ENCODE assay signal across 9 cellular contexts in the genomic region with DNA sequence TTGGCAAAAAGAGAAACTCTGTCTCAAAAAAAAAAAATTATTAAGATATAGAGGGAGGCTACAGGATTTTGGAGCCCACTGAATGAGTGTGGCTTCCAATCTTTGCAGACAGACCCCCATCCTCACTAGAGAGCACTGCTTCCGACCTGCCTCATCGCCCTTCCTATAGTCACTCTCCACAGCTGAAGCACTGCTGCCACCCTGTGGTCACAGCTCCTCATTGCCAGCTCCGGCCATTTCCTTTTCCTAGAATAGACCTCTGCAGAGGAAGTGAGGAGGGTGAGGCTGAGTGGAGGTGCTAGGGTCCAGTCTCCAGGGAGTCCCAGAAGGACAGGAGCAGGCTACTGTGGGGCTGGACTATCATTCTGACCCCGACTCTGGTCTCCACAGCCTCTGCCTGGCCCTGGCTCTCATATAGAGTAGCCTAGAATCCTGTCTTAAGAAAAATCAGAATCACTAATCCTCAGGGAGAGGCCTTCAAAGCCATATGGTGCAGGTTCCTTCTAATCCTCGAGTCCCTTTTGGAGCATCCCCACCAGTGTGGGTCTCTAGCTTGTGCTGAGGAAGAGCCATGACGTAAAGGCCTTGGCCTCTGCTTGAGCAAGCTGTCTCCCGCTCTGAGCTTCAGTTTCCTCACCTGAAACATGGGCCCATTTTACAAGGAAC. TPM values are rescaled to one million over a fixed set of nuclear protein-coding genes. Genes with fewer than 3 reads are reported as not detected.
DNase-seq lines count a peak whose midpoint lies in the region; ATAC-seq and TF ChIP-seq lines count a peak whose summit lies in the region.
"Had no signal": no experiment of that assay in that cellular context is flagged by ENCODE, and none has a peak within 500 bp of the region (broad histone marks: within the 10 kb centered on the region; RNA-seq: fewer than 3 reads in every experiment).

No MANE protein-coding gene starts in this region.

- peaks cover 26% of the 10 kb centered on the region for H3K4me1 ChIP-seq in vagina

- H3K9me3 ChIP-seq in vagina = no peaks in the 10 kb centered on the region

- intact Hi-C loops in posterior vena cava (cut with DNase I) (loop anchor here (10.0 kb wide), 1 partner anchor 164 kb away; no protein-coding TSS in a partner anchor), vagina (cut with DNase I) (no loop called here)

- H3K27me3 ChIP-seq in vagina = no peaks in the 10 kb centered on the region

- H3K27ac ChIP-seq in vagina = peak overlapping the region; percentile 48

- H3K36me3 ChIP-seq in vagina = peaks cover 0 to 42% of the 10 kb centered on the region in 2 donors

- ATAC-seq in HG02588 (IDR thresholded peaks at IDR 0.05; ENCODE audit: unreplicated experiment) (peak; percentile 79), SK-N-SH treated with all-trans-retinoic acid at 6 μM for 48 hours (peak; percentile 95)

- TF ChIP-seq CTCF in GM12865 (IDR thresholded peaks at IDR 0.05; ENCODE audit: insufficient read depth, low read depth, low read length, missing control alignments) = peak; percentile 93
- TF ChIP-seq CTCF in vagina (IDR thresholded peaks at IDR 0.05) = peak; percentile 56 to 91 (median 83)

- DNase-seq in GM12865 (ENCODE audit: low read depth) (peak; percentile 86), NCI-H1092 (lab: John Stamatoyannopoulos, UW) (peak; percentile 51), glomerular endothelial cell (ENCODE audit: extremely low read depth, low read depth, low spot score) (peak; percentile 48), posterior vena cava (ENCODE audit: low spot score) (peak; percentile 92), vagina (ENCODE audit: extremely low spot score in 2 of 2) (no peak)
- DNase-seq in activated naive CD4-positive, alpha-beta T cell treated with anti-CD3 and anti-CD28 coated beads, Interleukin-2, amount 50 U/mL, for 16 hours = peak; percentile 81

- no peak for TF ChIP-seq POLR2A in vagina (IDR thresholded peaks at IDR 0.05)

- H3K4me3 ChIP-seq in GM12865 (ENCODE audit: low read depth, low read length) (no peak overlapping the region), vagina (no peak overlapping the region)

TF ChIP-seq in SK-N-SH treated with all-trans-retinoic acid at 6 μM for 48 hours, 23 proteins besides CTCF, POLR2A, EP300 and RAD21:
- TF ChIP-seq ISL1 (CRISPR knock-in tag; IDR thresholded peaks at IDR 0.05) = no peak
- TF ChIP-seq GLIS3 (CRISPR knock-in tag; IDR thresholded peaks at IDR 0.05) = no peak
- TF ChIP-seq ZC3H10 (CRISPR knock-in tag; IDR thresholded peaks at IDR 0.05) = no peak
- no peak for TF ChIP-seq ZNF565 (CRISPR knock-in tag; conservative IDR thresholded peaks at IDR 0.05; ENCODE audit: low read depth)
- TF ChIP-seq TOX (CRISPR knock-in tag; IDR thresholded peaks at IDR 0.05; ENCODE audit: borderline replicate concordance) = no peak
- TF ChIP-seq, protein P1, sequence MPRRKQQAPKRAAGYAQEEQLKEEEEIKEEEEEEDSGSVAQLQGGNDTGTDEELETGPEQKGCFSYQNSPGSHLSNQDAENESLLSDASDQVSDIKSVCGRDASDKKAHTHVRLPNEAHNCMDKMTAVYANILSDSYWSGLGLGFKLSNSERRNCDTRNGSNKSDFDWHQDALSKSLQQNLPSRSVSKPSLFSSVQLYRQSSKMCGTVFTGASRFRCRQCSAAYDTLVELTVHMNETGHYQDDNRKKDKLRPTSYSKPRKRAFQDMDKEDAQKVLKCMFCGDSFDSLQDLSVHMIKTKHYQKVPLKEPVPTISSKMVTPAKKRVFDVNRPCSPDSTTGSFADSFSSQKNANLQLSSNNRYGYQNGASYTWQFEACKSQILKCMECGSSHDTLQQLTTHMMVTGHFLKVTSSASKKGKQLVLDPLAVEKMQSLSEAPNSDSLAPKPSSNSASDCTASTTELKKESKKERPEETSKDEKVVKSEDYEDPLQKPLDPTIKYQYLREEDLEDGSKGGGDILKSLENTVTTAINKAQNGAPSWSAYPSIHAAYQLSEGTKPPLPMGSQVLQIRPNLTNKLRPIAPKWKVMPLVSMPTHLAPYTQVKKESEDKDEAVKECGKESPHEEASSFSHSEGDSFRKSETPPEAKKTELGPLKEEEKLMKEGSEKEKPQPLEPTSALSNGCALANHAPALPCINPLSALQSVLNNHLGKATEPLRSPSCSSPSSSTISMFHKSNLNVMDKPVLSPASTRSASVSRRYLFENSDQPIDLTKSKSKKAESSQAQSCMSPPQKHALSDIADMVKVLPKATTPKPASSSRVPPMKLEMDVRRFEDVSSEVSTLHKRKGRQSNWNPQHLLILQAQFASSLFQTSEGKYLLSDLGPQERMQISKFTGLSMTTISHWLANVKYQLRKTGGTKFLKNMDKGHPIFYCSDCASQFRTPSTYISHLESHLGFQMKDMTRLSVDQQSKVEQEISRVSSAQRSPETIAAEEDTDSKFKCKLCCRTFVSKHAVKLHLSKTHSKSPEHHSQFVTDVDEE (CRISPR knock-in tag; IDR thresholded peaks at IDR 0.05) = no peak
- no peak for TF ChIP-seq ARNTL (CRISPR knock-in tag; IDR thresholded peaks at IDR 0.05; ENCODE audit: borderline replicate concordance, low read depth)
- TF ChIP-seq TCF4 (CRISPR knock-in tag; IDR thresholded peaks at IDR 0.05; ENCODE audit: borderline replicate concordance) = no peak
- no peak for TF ChIP-seq BACH2 (CRISPR knock-in tag; IDR thresholded peaks at IDR 0.05; ENCODE audit: borderline replicate concordance)
- TF ChIP-seq ZFP30 (CRISPR knock-in tag; IDR thresholded peaks at IDR 0.05) = no peak
- no peak for TF ChIP-seq SNAI2 (CRISPR knock-in tag; IDR thresholded peaks at IDR 0.05)
- TF ChIP-seq CSRNP3 (CRISPR knock-in tag; IDR thresholded peaks at IDR 0.05) = no peak
- TF ChIP-seq, protein P2, sequence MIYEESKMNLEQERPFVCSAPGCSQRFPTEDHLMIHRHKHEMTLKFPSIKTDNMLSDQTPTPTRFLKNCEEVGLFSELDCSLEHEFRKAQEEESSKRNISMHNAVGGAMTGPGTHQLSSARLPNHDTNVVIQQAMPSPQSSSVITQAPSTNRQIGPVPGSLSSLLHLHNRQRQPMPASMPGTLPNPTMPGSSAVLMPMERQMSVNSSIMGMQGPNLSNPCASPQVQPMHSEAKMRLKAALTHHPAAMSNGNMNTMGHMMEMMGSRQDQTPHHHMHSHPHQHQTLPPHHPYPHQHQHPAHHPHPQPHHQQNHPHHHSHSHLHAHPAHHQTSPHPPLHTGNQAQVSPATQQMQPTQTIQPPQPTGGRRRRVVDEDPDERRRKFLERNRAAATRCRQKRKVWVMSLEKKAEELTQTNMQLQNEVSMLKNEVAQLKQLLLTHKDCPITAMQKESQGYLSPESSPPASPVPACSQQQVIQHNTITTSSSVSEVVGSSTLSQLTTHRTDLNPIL (CRISPR knock-in tag; IDR thresholded peaks at IDR 0.05; ENCODE audit: low read depth) = no peak
- TF ChIP-seq ZNF8 (CRISPR knock-in tag; IDR thresholded peaks at IDR 0.05) = no peak
- no peak for TF ChIP-seq PPARA (CRISPR knock-in tag; IDR thresholded peaks at IDR 0.05; ENCODE audit: borderline replicate concordance)
- no peak for TF ChIP-seq OSR1 (CRISPR knock-in tag; IDR thresholded peaks at IDR 0.05)
- TF ChIP-seq ZFP3 (CRISPR knock-in tag; IDR thresholded peaks at IDR 0.05) = no peak
- TF ChIP-seq PATZ1 (CRISPR knock-in tag; IDR thresholded peaks at IDR 0.05; ENCODE audit: borderline replicate concordance) = no peak
- TF ChIP-seq ESRRG (CRISPR knock-in tag; IDR thresholded peaks at IDR 0.05) = no peak
- TF ChIP-seq CSDC2 (CRISPR knock-in tag; IDR thresholded peaks at IDR 0.05) = no peak

RNA-seq across cellular contexts. Expression of gene NPFF, which starts 1.4 kb away (rescaled TPM):
- total RNA-seq in glomerular endothelial cell (0.70 TPM in 1 of 2 replicates, not detected in the other), posterior vena cava (not detected), vagina (not detected)
- total RNA-seq: temporal lobe had no signal

RNA-seq across cellular contexts. Expression of gene TARBP2, which starts 7.6 kb away (rescaled TPM):
- total RNA-seq in glomerular endothelial cell = 45.7 and 50.6 TPM in 2 replicates
- total RNA-seq in posterior vena cava = 10 to 100 TPM; 12.8 to 16.8 TPM
- total RNA-seq in vagina = 17.7 TPM

RNA-seq across cellular contexts. Expression of gene MAP3K12, which starts 9.4 kb away (rescaled TPM):
- total RNA-seq in glomerular endothelial cell (22.6 and 29.2 TPM in 2 replicates), posterior vena cava (10 to 100 TPM; 21.7 to 29.4 TPM), vagina (21.9 TPM)

RNA-seq across cellular contexts. Expression of gene PCBP2, which starts 56.8 kb away (rescaled TPM):
- 379 and 520 TPM in 2 replicates for total RNA-seq in glomerular endothelial cell
- 100 to 1,000 TPM; 500 to 501 TPM for total RNA-seq in posterior vena cava
- total RNA-seq in vagina = 488 TPM

Comparison
In these comparisons a context has a peak if more than half of its experiments do, and no peak if none do; other contexts are left out.
1. DNase-seq: peak in GM12865 (single experiment), NCI-H1092 (single experiment), activated naive CD4-positive, alpha-beta T cell treated with anti-CD3 and anti-CD28 coated beads, Interleukin-2, amount 50 U/mL, for 16 hours (single experiment), glomerular endothelial cell (single experiment) and posterior vena cava (single experiment); none in vagina (0 of 2).